23 cellular contexts compared by ENCODE assay signal in the genomic region with DNA sequence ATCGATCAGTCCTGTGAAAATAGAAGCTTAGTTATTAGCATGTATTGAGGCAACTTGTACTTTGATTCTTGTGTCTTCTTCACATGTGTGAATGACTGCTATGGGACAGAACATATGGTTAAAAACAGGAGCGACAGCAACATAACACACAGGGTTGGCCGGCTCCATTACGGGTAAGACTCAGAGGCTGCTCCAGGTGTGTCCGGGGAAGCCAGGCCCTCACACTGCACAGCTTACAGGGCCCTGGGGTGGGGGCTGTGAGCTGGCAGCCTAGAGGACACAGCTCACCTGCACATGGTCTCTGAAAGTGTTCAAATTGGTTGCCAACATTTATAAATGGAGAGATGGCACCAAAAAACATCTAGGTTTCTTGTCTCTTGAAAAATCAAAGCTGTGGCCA.
"Had no signal": no experiment of that assay in that cellular context is flagged by ENCODE, and none has a peak within 500 bp of the region (broad histone marks: within the 10 kb centered on the region; RNA-seq: fewer than 3 reads in every experiment).

No MANE protein-coding gene starts in this region.

- H3K27ac Mint-ChIP-seq: activated CD4-positive, alpha-beta memory T cell treated with anti-CD3 and anti-CD28 coated beads, Interleukin-2, amount 10 ng/mL, durations not matched to agents 7 days and 5 days; activated naive CD4-positive, alpha-beta T cell treated with anti-CD3 and anti-CD28 coated beads, Interleukin-2, amount 50 U/mL, for 24 hours had no signal

- H3K4me3 Mint-ChIP-seq: activated CD4-positive, alpha-beta memory T cell treated with anti-CD3 and anti-CD28 coated beads, Interleukin-2, amount 10 ng/mL, durations not matched to agents 7 days and 5 days; activated CD4-positive, alpha-beta T cell treated with anti-CD3 and anti-CD28 coated beads for 36 hours; activated naive CD4-positive, alpha-beta T cell treated with anti-CD3 and anti-CD28 coated beads, Interleukin-2, amount 50 U/mL, for 24 hours had no signal

- H3K27ac ChIP-seq: Peyer's patch, RWPE1, SJCRH30, VCaP had no signal

- ATAC-seq: activated CD4-positive, alpha-beta T cell treated with anti-CD3 and anti-CD28 coated beads for 36 hours had no signal

- H3K4me1 Mint-ChIP-seq: activated CD4-positive, alpha-beta memory T cell treated with anti-CD3 and anti-CD28 coated beads, Interleukin-2, amount 10 ng/mL, durations not matched to agents 7 days and 5 days; activated CD4-positive, alpha-beta T cell treated with anti-CD3 and anti-CD28 coated beads for 36 hours had no signal

- DNase-seq: activated CD4-positive, alpha-beta memory T cell treated with anti-CD3 and anti-CD28 coated beads, Interleukin-2, amount 10 ng/mL, durations not matched to agents 7 days and 5 days; activated CD4-positive, alpha-beta T cell treated with anti-CD3 and anti-CD28 coated beads for 36 hours; activated CD4-positive, alpha-beta T cell treated with anti-CD3 and anti-CD28 coated beads, Interleukin-2, amount 50 U/mL, for 1 hour; activated CD4-positive, CD25-positive, alpha-beta regulatory T cell; activated effector memory CD4-positive, alpha-beta T cell treated with Interleukin-2 at 50 U/mL for 16 hours; activated naive CD4-positive, alpha-beta T cell; activated T-cell treated with anti-CD3 and anti-CD28 coated beads for 4 hours; Kasumi-1; KBM-7; NCI-H1105 treated with DMSO at 0.1 percent for 48 hours; NCI-H146; NCI-H187 treated with DMSO at 0.1 percent for 48 hours; NCI-H2081 treated with DMSO at 0.1 percent for 48 hours; NCI-H446; NCI-H524; Peyer's patch; Right ventricle myocardium superior; SJCRH30; SK-N-SH; T-helper 1 cell had no signal

- H3K4me3 ChIP-seq: Peyer's patch, SJCRH30 had no signal

- H3K9me3 Mint-ChIP-seq: activated CD4-positive, alpha-beta memory T cell treated with anti-CD3 and anti-CD28 coated beads, Interleukin-2, amount 10 ng/mL, durations not matched to agents 7 days and 5 days; activated naive CD4-positive, alpha-beta T cell treated with anti-CD3 and anti-CD28 coated beads, Interleukin-2, amount 50 U/mL, for 24 hours had no signal

- H3K27me3 Mint-ChIP-seq: activated CD4-positive, alpha-beta memory T cell treated with anti-CD3 and anti-CD28 coated beads, Interleukin-2, amount 10 ng/mL, durations not matched to agents 7 days and 5 days; activated CD4-positive, alpha-beta T cell treated with anti-CD3 and anti-CD28 coated beads for 36 hours; activated naive CD4-positive, alpha-beta T cell treated with anti-CD3 and anti-CD28 coated beads, Interleukin-2, amount 50 U/mL, for 24 hours had no signal
